20 cellular contexts compared by ENCODE assay signal in the genomic region with DNA sequence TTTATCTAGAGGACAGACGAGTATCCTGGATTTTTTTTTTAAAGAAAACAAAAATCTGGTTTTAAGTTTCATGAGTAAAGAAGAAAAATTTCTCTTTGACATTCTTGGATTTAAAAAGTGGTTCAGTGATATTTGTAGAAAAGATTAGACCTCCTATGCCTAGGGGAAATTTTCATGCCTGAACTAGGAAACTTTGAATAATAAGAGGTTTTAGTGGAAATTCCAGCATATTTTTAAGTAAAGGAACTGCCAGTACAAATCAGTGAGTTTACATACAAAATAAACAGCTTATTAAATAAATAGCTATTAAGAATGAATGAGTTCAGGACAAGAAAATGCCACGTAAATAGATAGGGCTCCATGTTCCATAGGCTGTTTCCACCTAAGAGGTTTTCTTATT. TPM values are rescaled to one million over a fixed set of nuclear protein-coding genes. Genes with fewer than 3 reads are reported as not detected.
DNase-seq lines count a peak whose midpoint lies in the region; ATAC-seq, FAIRE-seq and TF ChIP-seq lines count a peak whose summit lies in the region.
"Had no signal": no experiment of that assay in that cellular context is flagged by ENCODE, and none has a peak within 500 bp of the region (broad histone marks: within the 10 kb centered on the region; RNA-seq: fewer than 3 reads in every experiment).

No MANE protein-coding gene starts in this region.

- 73% methylated on average over 2 of the region's 2 CpGs for WGBS in smooth muscle cell (ENCODE audit: low lambda C conversion rate)
- 82% methylated on average over 2 of the region's 2 CpGs for WGBS in esophagus muscularis mucosa

- no peak for TF ChIP-seq POLR2A in esophagus muscularis mucosa (IDR thresholded peaks at IDR 0.05; ENCODE audit: low read depth)

- TF ChIP-seq CTCF in ascending aorta (IDR thresholded peaks at IDR 0.05) (no peak), smooth muscle cell (IDR thresholded peaks at IDR 0.05; ENCODE audit: borderline replicate concordance, insufficient read depth, poor library complexity, severe bottlenecking) (no peak), esophagus muscularis mucosa (IDR thresholded peaks at IDR 0.05) (no peak), GM23338 (conservative IDR thresholded peaks at IDR 0.05; ENCODE audit: low read depth in 2 of 2) (no peak)

- peaks cover 86% of the 10 kb centered on the region for H4K20me1 ChIP-seq in smooth muscle cell (ENCODE audit: low read depth)
- peaks cover 19% of the 10 kb centered on the region; the same call in 1 of the 2 replicates for H4K20me1 ChIP-seq in GM23338 (replicated peaks; ENCODE audit: insufficient read depth)

- H3K4me1 Mint-ChIP-seq in GM23338: peaks cover 13% of the 10 kb centered on the region

- no peak for ATAC-seq in GM23338
- ATAC-seq: CD8-positive, alpha-beta T cell; GM12878; HCT116; HepG2 had no signal

- peaks cover 15% of the 10 kb centered on the region for H3K36me3 Mint-ChIP-seq in GM23338 (ENCODE audit: low read depth)
- H3K36me3 Mint-ChIP-seq: CD8-positive, alpha-beta T cell had no signal

- H3K36me3 ChIP-seq in ascending aorta: no peaks in the 10 kb centered on the region
- no peaks in the 10 kb centered on the region for H3K36me3 ChIP-seq in smooth muscle cell (ENCODE audit: low read depth)
- H3K36me3 ChIP-seq in esophagus muscularis mucosa: no peaks in the 10 kb centered on the region
- H3K36me3 ChIP-seq in GM23338 (ENCODE audit: insufficient read depth): no peaks in the 10 kb centered on the region

- no peaks in the 10 kb centered on the region for H3K27me3 Mint-ChIP-seq in GM23338 (ENCODE audit: insufficient read depth, low read depth, poor library complexity)
- H3K27me3 Mint-ChIP-seq: B cell had no signal

- peaks cover 12% of the 10 kb centered on the region for H3K9me3 Mint-ChIP-seq in GM23338

- no peaks in the 10 kb centered on the region for H3K9me2 ChIP-seq in GM23338 (ENCODE audit: insufficient read depth)

- H3K4me3 Mint-ChIP-seq in GM23338: no peak overlapping the region
- H3K4me3 Mint-ChIP-seq: B cell; CD8-positive, alpha-beta T cell; HFFc6 had no signal

- FAIRE-seq in endometrium (lab: Jason Lieb, UNC): peak; percentile 35
- FAIRE-seq: GM12878, GM19239, HepG2 had no signal

- H2AFZ ChIP-seq in smooth muscle cell (ENCODE audit: low read depth) (no peak overlapping the region), GM23338 (no peak overlapping the region)

- H3K9me3 ChIP-seq in ascending aorta (no peaks in the 10 kb centered on the region), smooth muscle cell (replicated peaks; ENCODE audit: low read depth) (no peaks in the 10 kb centered on the region), esophagus muscularis mucosa (no peaks in the 10 kb centered on the region)

- H3F3A ChIP-seq in smooth muscle cell (ENCODE audit: low read depth) (no peaks in the 10 kb centered on the region), GM23338 (replicated peaks; ENCODE audit: low read depth) (no peaks in the 10 kb centered on the region)

- H3K27ac ChIP-seq in ascending aorta (peak overlapping the region; percentile 20 to 53), smooth muscle cell (ENCODE audit: low read depth) (peak overlapping the region; percentile 21), esophagus muscularis mucosa (replicated peaks in 1 of 4) (no peak overlapping the region), GM23338 (ENCODE audit: low read depth) (no peak overlapping the region)
- H3K27ac ChIP-seq: BLaER1 treated with 17β-estradiol and CSF1 and Interleukin-3, amounts not matched to agents 10 nM and 100 nM had no signal

- DNase-seq in NCI-H1048 (lab: John Stamatoyannopoulos, UW) (peak; percentile 29), ascending aorta (ENCODE audit: low spot score in 2 of 2) (no peak), smooth muscle cell (lab: John Stamatoyannopoulos, UW; ENCODE audit: unreplicated experiment) (no peak), cerebellar cortex (ENCODE audit: low spot score) (no peak), esophagus muscularis mucosa (ENCODE audit: extremely low spot score) (no peak), GM23338 (ENCODE audit: low spot score) (no peak)
- DNase-seq: Calu3; CD8-positive, alpha-beta T cell; DMS79 treated with DMSO at 0.1 percent for 48 hours; EL; GOT3; H7; HFFc6 had no signal

- H3K4me3 ChIP-seq in ascending aorta: no peak overlapping the region
- H3K4me3 ChIP-seq in smooth muscle cell: no peak overlapping the region
- H3K4me3 ChIP-seq in esophagus muscularis mucosa: no peak overlapping the region
- no peak overlapping the region for H3K4me3 ChIP-seq in GM23338
- H3K4me3 ChIP-seq: BLaER1 treated with 17β-estradiol and CSF1 and Interleukin-3, amounts not matched to agents 10 nM and 100 nM; GM12878 had no signal

- no peak overlapping the region for H3K9ac ChIP-seq in smooth muscle cell (ENCODE audit: low read depth)
- H3K9ac ChIP-seq: BLaER1 treated with 17β-estradiol and CSF1 and Interleukin-3, amounts not matched to agents 10 nM and 100 nM had no signal

- no peak for TF ChIP-seq EP300 in esophagus muscularis mucosa (IDR thresholded peaks at IDR 0.05)

- intact Hi-C loops in ascending aorta (cut with DNase I) (no loop called here), esophagus muscularis mucosa (cut with DNase I) (no loop called here)

- H3K27ac Mint-ChIP-seq in GM23338: no peak overlapping the region
- H3K27ac Mint-ChIP-seq: B cell; CD8-positive, alpha-beta T cell; HFFc6 had no signal

- H3K4me2 ChIP-seq in smooth muscle cell (no peak overlapping the region), GM23338 (no peak overlapping the region)
- H3K4me2 ChIP-seq: BLaER1 treated with 17β-estradiol and CSF1 and Interleukin-3, amounts not matched to agents 10 nM and 100 nM had no signal

- H3K27me3 ChIP-seq in ascending aorta (no peaks in the 10 kb centered on the region), smooth muscle cell (ENCODE audit: low read depth) (no peaks in the 10 kb centered on the region), esophagus muscularis mucosa (no peaks in the 10 kb centered on the region), GM23338 (ENCODE audit: insufficient read depth) (no peaks in the 10 kb centered on the region)
- H3K27me3 ChIP-seq: BLaER1 treated with 17β-estradiol and CSF1 and Interleukin-3, amounts not matched to agents 10 nM and 100 nM had no signal

- H3K79me2 ChIP-seq in smooth muscle cell (ENCODE audit: low read depth) (peaks cover 69% of the 10 kb centered on the region), GM23338 (replicated peaks; ENCODE audit: insufficient read depth) (peaks cover 67% of the 10 kb centered on the region)

- H3K4me1 ChIP-seq in ascending aorta (no peaks in the 10 kb centered on the region), smooth muscle cell (ENCODE audit: low read depth) (no peaks in the 10 kb centered on the region), esophagus muscularis mucosa (no peaks in the 10 kb centered on the region), GM23338 (ENCODE audit: insufficient read depth) (peaks cover 3% of the 10 kb centered on the region; the same call in 1 of the 2 replicates)
- H3K4me1 ChIP-seq: BLaER1 treated with 17β-estradiol and CSF1 and Interleukin-3, amounts not matched to agents 10 nM and 100 nM had no signal

TF ChIP-seq in GM23338, 12 proteins besides CTCF, POLR2A, EP300 and RAD21 (continues in another document):
- TF ChIP-seq, protein P1, sequence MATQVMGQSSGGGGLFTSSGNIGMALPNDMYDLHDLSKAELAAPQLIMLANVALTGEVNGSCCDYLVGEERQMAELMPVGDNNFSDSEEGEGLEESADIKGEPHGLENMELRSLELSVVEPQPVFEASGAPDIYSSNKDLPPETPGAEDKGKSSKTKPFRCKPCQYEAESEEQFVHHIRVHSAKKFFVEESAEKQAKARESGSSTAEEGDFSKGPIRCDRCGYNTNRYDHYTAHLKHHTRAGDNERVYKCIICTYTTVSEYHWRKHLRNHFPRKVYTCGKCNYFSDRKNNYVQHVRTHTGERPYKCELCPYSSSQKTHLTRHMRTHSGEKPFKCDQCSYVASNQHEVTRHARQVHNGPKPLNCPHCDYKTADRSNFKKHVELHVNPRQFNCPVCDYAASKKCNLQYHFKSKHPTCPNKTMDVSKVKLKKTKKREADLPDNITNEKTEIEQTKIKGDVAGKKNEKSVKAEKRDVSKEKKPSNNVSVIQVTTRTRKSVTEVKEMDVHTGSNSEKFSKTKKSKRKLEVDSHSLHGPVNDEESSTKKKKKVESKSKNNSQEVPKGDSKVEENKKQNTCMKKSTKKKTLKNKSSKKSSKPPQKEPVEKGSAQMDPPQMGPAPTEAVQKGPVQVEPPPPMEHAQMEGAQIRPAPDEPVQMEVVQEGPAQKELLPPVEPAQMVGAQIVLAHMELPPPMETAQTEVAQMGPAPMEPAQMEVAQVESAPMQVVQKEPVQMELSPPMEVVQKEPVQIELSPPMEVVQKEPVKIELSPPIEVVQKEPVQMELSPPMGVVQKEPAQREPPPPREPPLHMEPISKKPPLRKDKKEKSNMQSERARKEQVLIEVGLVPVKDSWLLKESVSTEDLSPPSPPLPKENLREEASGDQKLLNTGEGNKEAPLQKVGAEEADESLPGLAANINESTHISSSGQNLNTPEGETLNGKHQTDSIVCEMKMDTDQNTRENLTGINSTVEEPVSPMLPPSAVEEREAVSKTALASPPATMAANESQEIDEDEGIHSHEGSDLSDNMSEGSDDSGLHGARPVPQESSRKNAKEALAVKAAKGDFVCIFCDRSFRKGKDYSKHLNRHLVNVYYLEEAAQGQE (IDR thresholded peaks at IDR 0.05; ENCODE audit: unreplicated experiment): no peak
- TF ChIP-seq ZNF331 (CRISPR knock-in tag; IDR thresholded peaks at IDR 0.05; ENCODE audit: low read depth) (no peak), STAT1 (IDR thresholded peaks at IDR 0.05; ENCODE audit: unreplicated experiment) (no peak), EZH2phosphoT487 (IDR thresholded peaks at IDR 0.05; ENCODE audit: unreplicated experiment) (no peak), POLR2AphosphoS5 (IDR thresholded peaks at IDR 0.05; ENCODE audit: low read depth) (no peak), JUNB (IDR thresholded peaks at IDR 0.05; ENCODE audit: unreplicated experiment) (no peak), EZH2 (IDR thresholded peaks at IDR 0.05; ENCODE audit: low read depth, unreplicated experiment) (no peak), CREB1 (CRISPR knock-in tag; IDR thresholded peaks at IDR 0.05; ENCODE audit: low read depth) (no peak), NANOG (IDR thresholded peaks at IDR 0.05; ENCODE audit: borderline replicate concordance) (no peak)

RNA-seq across cellular contexts. Expression of a gene that starts 17.5 kb away (rescaled TPM):
- total RNA-seq in ascending aorta: 59.8 TPM
- total RNA-seq in smooth muscle cell: 75.5 and 91.7 TPM in 2 replicates
- polyA plus RNA-seq in smooth muscle cell: 59.3 and 82.9 TPM in 2 replicates
- total RNA-seq in esophagus muscularis mucosa: 100 to 1,000 TPM in 2 of 4 donors, 10 to 100 TPM in 2; 84.2 to 122 (median 96.5) TPM
- total RNA-seq in GM23338 (2014; rRNA removed; shearing (Covaris generic)): 41.5 and 44.8 TPM in 2 replicates
- polyA plus RNA-seq in GM23338 (2016; fragmentation: Nextera tagmentation; extraction: Ambion mirVana): 13.1 and 14.1 TPM in 2 replicates
- total RNA-seq: Calu3 had no signal

Comparison
In these comparisons a context has a peak if more than half of its experiments do, and no peak if none do; other contexts are left out.
1. H3K27ac ChIP-seq: peak in ascending aorta (2 of 2) and smooth muscle cell (single experiment); none in esophagus muscularis mucosa (0 of 4) and GM23338 (single experiment).